8 cellular contexts compared by ENCODE assay signal in genomic region chr22:26656896-26657851, GRCh38. TPM values are rescaled to one million over a fixed set of nuclear protein-coding genes. Genes with fewer than 3 reads are reported as not detected.
A peak's percentile ranks its signal among the peaks of the same experiment; 100 is the strongest.
DNase-seq lines count a peak whose midpoint lies in the region; ATAC-seq and TF ChIP-seq lines count a peak whose summit lies in the region.

Gene MIAT (plus strand): TSS chr22:26657588.

- DNase-seq in Calu3 (no peak), colonic mucosa (peak; percentile 34), mucosa of descending colon (peak; percentile 35 to 81 (median 56))
- peak; percentile 72 to 73 for DNase-seq in stimulated activated naive CD8-positive, alpha-beta T cell treated with anti-CD3 and anti-CD28 coated beads, Interleukin-15, amount 100 ng/mL, for 72 hours

- H3K4me3 ChIP-seq in colonic mucosa (peak within 1 kb of the TSS; percentile 33), mucosa of descending colon (no peak within 1 kb of the TSS)

- no TSS peak for BruUV-seq in Calu3 (replicated peaks; lab: Mats Ljungman, UMichigan)

- ATAC-seq in HG03432 (IDR thresholded peaks at IDR 0.05; ENCODE audit: unreplicated experiment) (peak; percentile 67), mucosa of descending colon (peak; percentile 76), HG03045 (IDR thresholded peaks at IDR 0.05; ENCODE audit: unreplicated experiment) (no peak), HG02852 (IDR thresholded peaks at IDR 0.05; ENCODE audit: unreplicated experiment) (no peak)
- ATAC-seq in activated CD4-positive, CD25-positive, alpha-beta regulatory T cell treated with anti-CD3 and anti-CD28 coated beads, Interleukin-2, amount 50 U/mL, for 24 hours, result peak; percentile 66 to 73
- peak; percentile 87 for ATAC-seq in stimulated activated naive CD8-positive, alpha-beta T cell treated with anti-CD3 and anti-CD28 coated beads, Interleukin-15, amount 100 ng/mL, for 72 hours

- peaks cover 21% of the 10 kb centered on the region for H3K4me1 Mint-ChIP-seq in Calu3 (ENCODE audit: low read depth, unreplicated experiment)
- peaks cover 37% of the 10 kb centered on the region for H3K4me1 Mint-ChIP-seq in stimulated activated naive CD8-positive, alpha-beta T cell treated with anti-CD3 and anti-CD28 coated beads, Interleukin-15, amount 100 ng/mL, for 72 hours

- H3K27ac ChIP-seq in colonic mucosa, result no peak within 1 kb of the TSS

- H3K27me3 Mint-ChIP-seq in Calu3 (ENCODE audit: unreplicated experiment), result peaks cover 91% of the 10 kb centered on the region
- H3K27me3 Mint-ChIP-seq in stimulated activated naive CD8-positive, alpha-beta T cell treated with anti-CD3 and anti-CD28 coated beads, Interleukin-15, amount 100 ng/mL, for 72 hours, result peaks cover 10% of the 10 kb centered on the region

- no peak for TF ChIP-seq CTCF in Calu3 (IDR thresholded peaks at IDR 0.05; ENCODE audit: unreplicated experiment)
- no peak for TF ChIP-seq CTCF in colonic mucosa (IDR thresholded peaks at IDR 0.05)
- no peak for TF ChIP-seq CTCF in mucosa of descending colon (IDR thresholded peaks at IDR 0.05)

- no peaks in the 10 kb centered on the region for H3K36me3 ChIP-seq in colonic mucosa
- H3K36me3 ChIP-seq in mucosa of descending colon (ENCODE audit: low read depth), result no peaks in the 10 kb centered on the region

- peak within 1 kb of the TSS; percentile 43 to 46 for H3K9ac ChIP-seq in colonic mucosa (ENCODE audit: low read depth in 2 of 2, low read length in 2 of 2)

- intact Hi-C loops in Calu3 (cut with micrococcal nuclease; ENCODE audit: unreplicated experiment) (no loop called here), colonic mucosa (cut with DNase I) (no loop called here), mucosa of descending colon (cut with DNase I, micrococcal nuclease) (no loop called here)

- H3K4me3 Mint-ChIP-seq in Calu3 (ENCODE audit: low read depth, unreplicated experiment), result peak within 1 kb of the TSS; percentile 17
- peak within 1 kb of the TSS; percentile 91 for H3K4me3 Mint-ChIP-seq in stimulated activated naive CD8-positive, alpha-beta T cell treated with anti-CD3 and anti-CD28 coated beads, Interleukin-15, amount 100 ng/mL, for 72 hours

- peaks cover 24% of the 10 kb centered on the region for H3K27me3 ChIP-seq in colonic mucosa

- H3K9me3 ChIP-seq in colonic mucosa (no peaks in the 10 kb centered on the region), mucosa of descending colon (no peaks in the 10 kb centered on the region)

- CTCF ChIA-PET in Calu3 (lab: Charles Lee), result no interaction called here

- H3K36me3 Mint-ChIP-seq in Calu3 (ENCODE audit: insufficient read depth, unreplicated experiment), result no peaks in the 10 kb centered on the region

- no peak within 1 kb of the TSS for H3K27ac Mint-ChIP-seq in Calu3 (ENCODE audit: unreplicated experiment)
- H3K27ac Mint-ChIP-seq in stimulated activated naive CD8-positive, alpha-beta T cell treated with anti-CD3 and anti-CD28 coated beads, Interleukin-15, amount 100 ng/mL, for 72 hours, result peak within 1 kb of the TSS; percentile 58 to 85

- H3K9me3 Mint-ChIP-seq in Calu3 (ENCODE audit: low read depth, unreplicated experiment), result no peaks in the 10 kb centered on the region
- H3K9me3 Mint-ChIP-seq in stimulated activated naive CD8-positive, alpha-beta T cell treated with anti-CD3 and anti-CD28 coated beads, Interleukin-15, amount 100 ng/mL, for 72 hours, result no peaks in the 10 kb centered on the region

- H3K4me1 ChIP-seq in colonic mucosa (peaks cover 7% of the 10 kb centered on the region), mucosa of descending colon (ENCODE audit: low read depth) (peaks cover 9% of the 10 kb centered on the region)

RNA-seq across cellular contexts. Expression of gene MIAT, which starts in this region (rescaled TPM):
- total RNA-seq in Calu3 (2022), result 0.52 and 0.64 TPM in 2 replicates
- 1 to 10 TPM; 1.5 to 1.8 TPM for total RNA-seq in colonic mucosa
- total RNA-seq in mucosa of descending colon, result 1 to 10 TPM; 3.3 to 7.1 (median 3.5) TPM

Comparison
In these comparisons a context has a peak if more than half of its experiments do, and no peak if none do; other contexts are left out.
1. ATAC-seq: peak in HG03432 (single experiment), activated CD4-positive, CD25-positive, alpha-beta regulatory T cell treated with anti-CD3 and anti-CD28 coated beads, Interleukin-2, amount 50 U/mL, for 24 hours (2 of 2), mucosa of descending colon (single experiment) and stimulated activated naive CD8-positive, alpha-beta T cell treated with anti-CD3 and anti-CD28 coated beads, Interleukin-15, amount 100 ng/mL, for 72 hours (single experiment); none in HG03045 (single experiment) and HG02852 (single experiment).